In genomic region chr3:108130705-108131104, GRCh38 we compare ENCODE assay signal across 11 cellular contexts. TPM values are rescaled to one million over a fixed set of nuclear protein-coding genes. Genes with fewer than 3 reads are reported as not detected.
DNase-seq lines count a peak whose midpoint lies in the region; ATAC-seq, FAIRE-seq and TF ChIP-seq lines count a peak whose summit lies in the region.
"Had no signal": no experiment of that assay in that cellular context is flagged by ENCODE, and none has a peak within 500 bp of the region (broad histone marks: within the 10 kb centered on the region; RNA-seq: fewer than 3 reads in every experiment).

No MANE protein-coding gene starts in this region.

- H3K27me3 ChIP-seq in endothelial cell of umbilical vein (ENCODE audit: control insufficient read depth in 2 of 2, insufficient read depth in 2 of 2, low read length in 2 of 2) (no peaks in the 10 kb centered on the region), WERI-Rb-1 (ENCODE audit: insufficient read depth, low read depth, severe bottlenecking) (no peaks in the 10 kb centered on the region)

- H3K4me3 Mint-ChIP-seq in activated naive CD4-positive, alpha-beta T cell treated with anti-CD3 and anti-CD28 coated beads, Interleukin-2, amount 50 U/mL, for 24 hours = peak overlapping the region; percentile 79
- peak overlapping the region; percentile 8 for H3K4me3 Mint-ChIP-seq in stimulated activated memory B cell treated with anti-CD40 and anti-IgM and Interleukin-4, amounts not matched to agents 10 μg/mL and 1 μg/mL and 100 μg/mL, for 72 hours

- H2AFZ ChIP-seq in endothelial cell of umbilical vein (ENCODE audit: low read depth, low read length) = no peak overlapping the region

- POLR2A ChIA-PET in endothelial cell of umbilical vein (lab: Charles Lee) = no interaction called here

- H3K27ac Mint-ChIP-seq in activated naive CD4-positive, alpha-beta T cell treated with anti-CD3 and anti-CD28 coated beads, Interleukin-2, amount 50 U/mL, for 24 hours = peak overlapping the region; percentile 98
- peak overlapping the region; percentile 91 for H3K27ac Mint-ChIP-seq in stimulated activated memory B cell treated with anti-CD40 and anti-IgM and Interleukin-4, amounts not matched to agents 10 μg/mL and 1 μg/mL and 100 μg/mL, for 72 hours

- H3K27me3 Mint-ChIP-seq in activated naive CD4-positive, alpha-beta T cell treated with anti-CD3 and anti-CD28 coated beads, Interleukin-2, amount 50 U/mL, for 24 hours = no peaks in the 10 kb centered on the region
- no peaks in the 10 kb centered on the region for H3K27me3 Mint-ChIP-seq in stimulated activated memory B cell treated with anti-CD40 and anti-IgM and Interleukin-4, amounts not matched to agents 10 μg/mL and 1 μg/mL and 100 μg/mL, for 72 hours

- no peaks in the 10 kb centered on the region for H3K79me2 ChIP-seq in endothelial cell of umbilical vein (ENCODE audit: control insufficient read depth, insufficient read depth, low read length)

- TF ChIP-seq CTCF in endothelial cell of umbilical vein (IDR thresholded peaks at IDR 0.05; ENCODE audit: extremely low read depth in 1 of 2, insufficient read depth in 1 of 2, low read depth in 1 of 2, low read length in 2 of 2) (no peak), WERI-Rb-1 (IDR thresholded peaks at IDR 0.05; ENCODE audit: low read depth, low read length) (no peak)

- H3K9me1 ChIP-seq in endothelial cell of umbilical vein (replicated peaks; ENCODE audit: control insufficient read depth, extremely low read depth, insufficient read depth, low read length) = no peaks in the 10 kb centered on the region

- H3K27ac ChIP-seq in endothelial cell of umbilical vein (ENCODE audit: insufficient read depth, low read depth, low read length) (peak overlapping the region; percentile 59), WERI-Rb-1 (no peak overlapping the region)

- dilution Hi-C loops in endothelial cell of umbilical vein (cut with MboI; ENCODE audit: extremely low pct_ligation_motif_present, low sequenced_read_pairs) = no loop called here

- no peak for FAIRE-seq in endothelial cell of umbilical vein (lab: Jason Lieb, UNC)

- H3K36me3 ChIP-seq in endothelial cell of umbilical vein (ENCODE audit: control insufficient read depth in 2 of 2, extremely low read depth in 1 of 2, insufficient read depth in 2 of 2, low read length in 2 of 2) = no peaks in the 10 kb centered on the region
- H3K36me3 ChIP-seq in WERI-Rb-1 = no peaks in the 10 kb centered on the region

- H3K4me1 ChIP-seq in endothelial cell of umbilical vein (ENCODE audit: control insufficient read depth, extremely low read depth, insufficient read depth, low read length) = peaks cover 37% of the 10 kb centered on the region

- H3K9me3 ChIP-seq in endothelial cell of umbilical vein (replicated peaks; ENCODE audit: control insufficient read depth, insufficient read depth, low read length) (no peaks in the 10 kb centered on the region), WERI-Rb-1 (ENCODE audit: severe bottlenecking) (no peaks in the 10 kb centered on the region)

- no TSS peak for BruUV-seq in endothelial cell of umbilical vein (replicated peaks; lab: Mats Ljungman, UMichigan)

- no peak for TF ChIP-seq POLR2A in endothelial cell of umbilical vein (IDR thresholded peaks at IDR 0.05; ENCODE audit: low read depth, low read length)

- ATAC-seq in stimulated activated memory B cell treated with anti-CD40 and anti-IgM and Interleukin-4, amounts not matched to agents 10 μg/mL and 1 μg/mL and 100 μg/mL, for 72 hours = no peak

- H3K9ac ChIP-seq in endothelial cell of umbilical vein (replicated peaks; ENCODE audit: extremely low read depth, insufficient read depth, low read length) = no peak overlapping the region

- peak overlapping the region; percentile 19 for H3K4me2 ChIP-seq in endothelial cell of umbilical vein (ENCODE audit: insufficient read depth, low read length)

- intact Hi-C loops in endothelial cell of umbilical vein (cut with micrococcal nuclease) = no loop called here

- no peak for DNase-seq in activated naive CD4-positive, alpha-beta T cell (lab: John Stamatoyannopoulos, UW)
- DNase-seq in SIG-M5 (lab: John Stamatoyannopoulos, UW) (peak; percentile 55), endothelial cell of umbilical vein (ENCODE audit: low read depth, low spot score) (no peak), DMS 273 treated with DMSO at 0.1 percent for 48 hours (lab: John Stamatoyannopoulos, UW) (no peak), WERI-Rb-1 (no peak)
- no peak for DNase-seq in stimulated activated naive CD4-positive, alpha-beta T cell treated with Interleukin-2 at 50 U/mL for 16 hours (lab: John Stamatoyannopoulos, UW)
- DNase-seq: activated CD4-positive, alpha-beta T cell treated with anti-CD3 and anti-CD28 coated beads, Interleukin-2, amount 50 U/mL, for 48 hours; SHP77; stimulated activated naive CD4-positive, alpha-beta T cell had no signal

- H4K20me1 ChIP-seq in endothelial cell of umbilical vein (replicated peaks; ENCODE audit: control insufficient read depth, extremely low read depth, insufficient read depth, low read length) = no peaks in the 10 kb centered on the region

- H3K9me3 Mint-ChIP-seq in activated naive CD4-positive, alpha-beta T cell treated with anti-CD3 and anti-CD28 coated beads, Interleukin-2, amount 50 U/mL, for 24 hours = peaks cover 11% of the 10 kb centered on the region
- peaks cover 4% of the 10 kb centered on the region for H3K9me3 Mint-ChIP-seq in stimulated activated memory B cell treated with anti-CD40 and anti-IgM and Interleukin-4, amounts not matched to agents 10 μg/mL and 1 μg/mL and 100 μg/mL, for 72 hours

- no peak overlapping the region for H3K4me3 ChIP-seq in endothelial cell of umbilical vein (replicated peaks in 1 of 3; ENCODE audit: insufficient read depth in 1 of 3, low read depth in 1 of 3, low read length in 3 of 3)
- no peak overlapping the region for H3K4me3 ChIP-seq in WERI-Rb-1 (ENCODE audit: low read depth, low read length)

- CTCF ChIA-PET in endothelial cell of umbilical vein (lab: Charles Lee) = interaction anchor here (0.7 to 1.0 kb wide), 5 partner anchors 9 to 347 kb away, joined by 3 to 8 read pairs (median 3); no protein-coding TSS in a partner anchor

- peaks cover 84% of the 10 kb centered on the region for H3K4me1 Mint-ChIP-seq in activated naive CD4-positive, alpha-beta T cell treated with anti-CD3 and anti-CD28 coated beads, Interleukin-2, amount 50 U/mL, for 24 hours
- peaks cover 92% of the 10 kb centered on the region for H3K4me1 Mint-ChIP-seq in stimulated activated memory B cell treated with anti-CD40 and anti-IgM and Interleukin-4, amounts not matched to agents 10 μg/mL and 1 μg/mL and 100 μg/mL, for 72 hours

- H3K36me3 Mint-ChIP-seq in activated naive CD4-positive, alpha-beta T cell treated with anti-CD3 and anti-CD28 coated beads, Interleukin-2, amount 50 U/mL, for 24 hours = peaks cover 63% of the 10 kb centered on the region
- H3K36me3 Mint-ChIP-seq in stimulated activated memory B cell treated with anti-CD40 and anti-IgM and Interleukin-4, amounts not matched to agents 10 μg/mL and 1 μg/mL and 100 μg/mL, for 72 hours = peaks cover 38% of the 10 kb centered on the region

TF ChIP-seq in endothelial cell of umbilical vein, 7 proteins besides CTCF, POLR2A, EP300 and RAD21:
- TF ChIP-seq FOS (IDR thresholded peaks at IDR 0.05; ENCODE audit: borderline replicate concordance, insufficient read depth, low read length) (no peak), JUN (IDR thresholded peaks at IDR 0.05; ENCODE audit: borderline replicate concordance, insufficient read depth, insufficient read length, low read depth) (peak; percentile 23)
TF ChIP-seq in endothelial cell of umbilical vein: peak in this region for 1.

RNA-seq across cellular contexts. Expression of gene CD47, which starts 39.9 kb away (rescaled TPM):
- 30.3 and 32.2 TPM in 2 replicates for total RNA-seq in endothelial cell of umbilical vein
- 18.7 and 29.3 TPM in 2 replicates for polyA plus RNA-seq in endothelial cell of umbilical vein
- 22.8 TPM in 2 replicates for polyA plus RNA-seq in endothelial cell of umbilical vein (2011; cell fraction: cytosol; rRNA removed)
- 15.5 and 25.0 TPM in 2 replicates for polyA plus RNA-seq in endothelial cell of umbilical vein (2011; cell fraction: nucleus; rRNA removed)
- polyA plus RNA-seq in endothelial cell of umbilical vein (2012) = 30.0 and 40.9 TPM in 2 replicates
- polyA minus RNA-seq in endothelial cell of umbilical vein = 31.4 and 47.2 TPM in 2 replicates
- 10.0 TPM for polyA minus RNA-seq in endothelial cell of umbilical vein (2011; cell fraction: cytosol; rRNA and poly(A)+ RNA removed)
- polyA minus RNA-seq in endothelial cell of umbilical vein (2011; cell fraction: nucleus; rRNA and poly(A)+ RNA removed) = 16.4 and 23.9 TPM in 2 replicates
